Comparison of ENCODE assay signal across 9 cellular contexts in the genomic region with DNA sequence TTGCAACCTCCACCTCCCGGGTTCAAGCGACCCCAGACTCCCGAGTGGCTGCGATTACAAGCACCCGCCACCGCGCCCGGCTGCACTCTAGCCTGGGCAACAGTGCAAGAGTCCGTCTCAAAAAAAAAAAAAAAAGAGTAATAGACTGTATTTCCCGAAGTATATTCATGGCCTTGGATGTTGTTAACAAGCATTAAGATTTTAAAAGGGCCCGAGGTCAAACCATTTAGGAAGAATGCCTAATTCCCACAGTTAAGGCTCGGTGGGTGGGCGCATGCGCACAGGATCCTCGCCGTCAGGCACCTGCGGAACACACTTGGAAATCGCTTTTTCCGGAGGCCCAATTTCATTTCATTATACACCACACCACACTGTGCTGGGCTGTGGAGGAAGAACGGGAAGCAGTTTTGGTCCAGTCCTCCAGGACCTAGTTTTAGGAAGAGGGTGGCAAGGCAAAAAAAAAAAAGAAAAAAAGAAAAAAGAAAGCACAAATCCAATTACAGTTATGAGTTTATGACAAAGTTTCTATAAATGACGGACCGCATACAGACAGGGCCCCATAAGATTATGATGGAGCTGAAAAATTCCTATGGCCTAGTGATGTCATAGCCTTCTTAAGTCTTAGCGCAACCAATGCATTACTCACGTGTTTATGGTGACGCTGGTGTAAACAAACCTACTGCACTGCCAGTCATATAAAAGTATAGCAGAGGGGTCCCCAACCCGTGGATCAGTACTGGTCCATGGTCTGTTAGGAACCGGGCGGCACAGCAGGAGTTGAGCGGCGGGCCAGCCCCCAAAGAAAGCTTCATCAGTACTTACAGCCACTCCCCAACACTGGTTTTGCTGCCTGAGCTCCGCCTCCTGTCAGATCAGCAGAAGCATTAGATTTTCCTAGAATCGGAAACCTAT. TPM values are rescaled to one million over a fixed set of nuclear protein-coding genes. Genes with fewer than 3 reads are reported as not detected.
DNase-seq lines count a peak whose midpoint lies in the region; ATAC-seq, FAIRE-seq and TF ChIP-seq lines count a peak whose summit lies in the region.
"Had no signal": no experiment of that assay in that cellular context is flagged by ENCODE, and none has a peak within 500 bp of the region (broad histone marks: within the 10 kb centered on the region; RNA-seq: fewer than 3 reads in every experiment).

No MANE protein-coding gene starts in this region.

- H3K36me3 ChIP-seq in ACC112 (ENCODE audit: insufficient read depth, low read length), result no peaks in the 10 kb centered on the region
- H3K36me3 ChIP-seq in HepG2 (replicated peaks in 1 of 2; ENCODE audit: control insufficient read depth in 1 of 2, insufficient read depth in 2 of 2, low read length in 2 of 2), result no peaks in the 10 kb centered on the region

- no peak overlapping the region for H3K27ac Mint-ChIP-seq in stimulated activated naive B cell treated with anti-CD40 and anti-IgM and Interleukin-4, amounts not matched to agents 10 μg/mL and 1 μg/mL and 100 μg/mL, for 72 hours

- TF ChIP-seq RAD21 in HepG2 (CRISPR knock-in tag; IDR thresholded peaks at IDR 0.05), result no peak

- H3K4me1 ChIP-seq in ACC112 (ENCODE audit: control insufficient read depth, insufficient read depth, low read length, unreplicated experiment) (peaks cover 36% of the 10 kb centered on the region), HepG2 (ENCODE audit: insufficient read depth, low read length) (peaks cover 10% of the 10 kb centered on the region; the same call in 1 of the 2 replicates)

- no peak for FAIRE-seq in HepG2 (lab: Jason Lieb, UNC)
- FAIRE-seq: colon had no signal

- peaks cover 12% of the 10 kb centered on the region in 2 donors for H3K4me1 Mint-ChIP-seq in stimulated activated naive B cell treated with anti-CD40 and anti-IgM and Interleukin-4, amounts not matched to agents 10 μg/mL and 1 μg/mL and 100 μg/mL, for 72 hours

- in situ Hi-C loops in GM13976 (cut with MboI; ENCODE audit: low sequenced_read_pairs, unreplicated experiment), result no loop called here
- in situ Hi-C loops in HepG2 (cut with HindIII; ENCODE audit: extremely low pct_ligation_motif_present, low pct_unique_long_range_greater_than_20kb), result no loop called here

- peak overlapping the region; percentile 90 for H3K4me3 Mint-ChIP-seq in stimulated activated naive B cell treated with anti-CD40 and anti-IgM and Interleukin-4, amounts not matched to agents 10 μg/mL and 1 μg/mL and 100 μg/mL, for 72 hours

- peaks cover 4 to 6% of the 10 kb centered on the region in 2 donors for H3K27me3 Mint-ChIP-seq in stimulated activated naive B cell treated with anti-CD40 and anti-IgM and Interleukin-4, amounts not matched to agents 10 μg/mL and 1 μg/mL and 100 μg/mL, for 72 hours

- no TSS peak for BruUV-seq in HepG2 (replicated peaks; lab: Mats Ljungman, UMichigan)

- no peaks in the 10 kb centered on the region for H3K36me3 Mint-ChIP-seq in stimulated activated naive B cell treated with anti-CD40 and anti-IgM and Interleukin-4, amounts not matched to agents 10 μg/mL and 1 μg/mL and 100 μg/mL, for 72 hours

- TF ChIP-seq EP300 in HepG2 (IDR thresholded peaks at IDR 0.05; ENCODE audit: low read depth in 2 of 2, low read length in 2 of 2) (no peak), HepG2 (CRISPR knock-in tag; IDR thresholded peaks at IDR 0.05; ENCODE audit: borderline replicate concordance) (no peak)

- H2AFZ ChIP-seq in ACC112 (ENCODE audit: low read length, unreplicated experiment) (no peak overlapping the region), HepG2 (ENCODE audit: low read length) (no peak overlapping the region)

- TF ChIP-seq CTCF in GM13976 (IDR thresholded peaks at IDR 0.05; ENCODE audit: borderline replicate concordance, control extremely low read depth, extremely low read depth, insufficient read depth, missing control alignments), result no peak
- TF ChIP-seq CTCF in HepG2 (CRISPR knock-in tag; IDR thresholded peaks at IDR 0.05), result no peak

- peak overlapping the region; percentile 58 for H3K4me2 ChIP-seq in HepG2 (ENCODE audit: low read depth, low read length)

- peak; percentile 69 for ATAC-seq in SK-N-SH treated with all-trans-retinoic acid at 6 μM for 48 hours
- peak; percentile 27; the same call in 1 of the 3 replicates for ATAC-seq in HepG2
- peak; percentile 73 to 74 for ATAC-seq in stimulated activated naive B cell treated with anti-CD40 and anti-IgM and Interleukin-4, amounts not matched to agents 10 μg/mL and 1 μg/mL and 100 μg/mL, for 72 hours (replicated peaks)
- ATAC-seq in HG03469 (IDR thresholded peaks at IDR 0.05; ENCODE audit: unreplicated experiment), result no peak
- no peak for ATAC-seq in GM21825 (IDR thresholded peaks at IDR 0.05; ENCODE audit: unreplicated experiment)

- no peaks in the 10 kb centered on the region for H4K20me1 ChIP-seq in HepG2 (ENCODE audit: insufficient read depth, low read length)

- no peaks in the 10 kb centered on the region for H3K9me3 ChIP-seq in HepG2 (ENCODE audit: low read length)

- TF ChIP-seq POLR2A in HepG2 (IDR thresholded peaks at IDR 0.05; ENCODE audit: insufficient read depth in 1 of 2, low read depth in 2 of 2, low read length in 2 of 2), result no peak

- H3K27ac ChIP-seq in ACC112 (ENCODE audit: low read depth, low read length) (no peak overlapping the region), HepG2 (ENCODE audit: extremely low read length, insufficient read depth, low read length) (no peak overlapping the region)

- DNase-seq in GM13976 (ENCODE audit: low spot score) (peak; percentile 68), cerebellar cortex (ENCODE audit: low spot score) (peak; percentile 55), HepG2 (ENCODE audit: low spot score) (no peak)
- no peak for DNase-seq in stimulated activated naive B cell treated with anti-CD40 and anti-IgM and Interleukin-4, amounts not matched to agents 10 μg/mL and 1 μg/mL and 100 μg/mL, for 72 hours

- H3K9ac ChIP-seq in HepG2 (ENCODE audit: insufficient read depth, low read depth, low read length), result no peak overlapping the region

- H3K9me3 Mint-ChIP-seq in stimulated activated naive B cell treated with anti-CD40 and anti-IgM and Interleukin-4, amounts not matched to agents 10 μg/mL and 1 μg/mL and 100 μg/mL, for 72 hours, result no peaks in the 10 kb centered on the region

- POLR2A ChIA-PET in HepG2 (lab: Yijun Ruan, JAX), result no interaction called here

- H3K4me3 ChIP-seq in ACC112 (ENCODE audit: low read depth, low read length), result peak overlapping the region; percentile 28; the same call in 1 of the 2 replicates
- peak overlapping the region; percentile 31 to 41 (median 40); a peak in 5 of 6 replicates for H3K4me3 ChIP-seq in HepG2 (replicated peaks in 1 of 3; ENCODE audit: insufficient read depth in 1 of 3, low read depth in 2 of 3, low read length in 3 of 3)

- CTCF ChIA-PET in HepG2 (lab: Yijun Ruan, JAX; ENCODE audit: low intra/inter-chr PET ratio, low total read pairs), result no interaction called here

- 36% methylated on average over 32 of the region's 32 CpGs for WGBS in HepG2 (ENCODE audit: low lambda C conversion rate)

- H3K79me2 ChIP-seq in ACC112 (ENCODE audit: control insufficient read depth, insufficient read depth, low read length, unreplicated experiment) (no peaks in the 10 kb centered on the region), HepG2 (ENCODE audit: insufficient read depth, low read length) (no peaks in the 10 kb centered on the region)

- intact Hi-C loops in HepG2 (cut with micrococcal nuclease; ENCODE audit: unreplicated experiment), result no loop called here

- H3K27me3 ChIP-seq in ACC112 (ENCODE audit: insufficient read depth, low read length) (no peaks in the 10 kb centered on the region), HepG2 (ENCODE audit: control insufficient read depth in 1 of 2, insufficient read depth in 2 of 2, low read length in 2 of 2) (peaks cover 0 to 4% of the 10 kb centered on the region in 2 experiments; a peak in 3 of 5 replicates)

TF ChIP-seq in SK-N-SH treated with all-trans-retinoic acid at 6 μM for 48 hours, 23 proteins besides CTCF, POLR2A, EP300 and RAD21 (continues in another document):
- TF ChIP-seq BACH2 (CRISPR knock-in tag; IDR thresholded peaks at IDR 0.05; ENCODE audit: borderline replicate concordance), result no peak
- no peak for TF ChIP-seq ESRRG (CRISPR knock-in tag; IDR thresholded peaks at IDR 0.05)

TF ChIP-seq in HepG2, 621 proteins besides CTCF, POLR2A, EP300 and RAD21 (continues in another document):
- no peak for TF ChIP-seq ZFX (CRISPR knock-in tag; IDR thresholded peaks at IDR 0.05; ENCODE audit: low read depth)
- TF ChIP-seq AKAP8 (CRISPR knock-in tag; IDR thresholded peaks at IDR 0.05), result no peak
- TF ChIP-seq PHF8 (CRISPR knock-in tag; IDR thresholded peaks at IDR 0.05), result no peak
- TF ChIP-seq ZNF256 (CRISPR knock-in tag; conservative IDR thresholded peaks at IDR 0.05), result no peak

RNA-seq across cellular contexts. Expression of a gene that starts 38.2 kb away (rescaled TPM):
- 221 and 312 TPM in 2 replicates for total RNA-seq in HepG2 (2016; rRNA removed; fragmentation: Illumina TruSeq; extraction: Trizol)
- 48.7 and 49.7 TPM in 2 replicates for total RNA-seq in HepG2 (2016; cell fraction: cytosol; rRNA removed; fragmentation: Illumina TruSeq; extraction: Trizol; ENCODE audit: low read depth)
- 221 and 332 TPM in 2 replicates for total RNA-seq in HepG2 (2016; cell fraction: insoluble cytoplasmic fraction; rRNA removed; fragmentation: Illumina TruSeq; extraction: Trizol)
- total RNA-seq in HepG2 (2016; cell fraction: membrane; rRNA removed; fragmentation: Illumina TruSeq; extraction: Trizol), result 115 and 120 TPM in 2 replicates
- 113 and 117 TPM in 2 replicates for total RNA-seq in HepG2 (2016; cell fraction: nucleus; rRNA removed; fragmentation: Illumina TruSeq; extraction: Trizol)
- 244 and 320 TPM in 2 replicates for polyA plus RNA-seq in HepG2 (2011; rRNA removed)
- 305 and 322 TPM in 2 replicates for polyA plus RNA-seq in HepG2 (2011; cell fraction: cytosol; rRNA removed)
- polyA plus RNA-seq in HepG2 (2011; cell fraction: nucleus; rRNA removed), result 46.1 and 49.0 TPM in 2 replicates
- 222 and 335 TPM in 2 replicates for polyA plus RNA-seq in HepG2 (2012)
- 115 and 127 TPM in 2 replicates for polyA plus RNA-seq in HepG2 (2016; cell fraction: cytosol; fragmentation: Illumina TruSeq; extraction: Trizol; ENCODE audit: low read depth)
- 671 and 752 TPM in 2 replicates for polyA plus RNA-seq in HepG2 (2016; cell fraction: insoluble cytoplasmic fraction; fragmentation: Illumina TruSeq; extraction: Trizol; ENCODE audit: low read depth)
- polyA plus RNA-seq in HepG2 (2016; cell fraction: membrane; fragmentation: Illumina TruSeq; extraction: Trizol; ENCODE audit: low read depth), result 212 and 224 TPM in 2 replicates
- polyA plus RNA-seq in HepG2 (2016; cell fraction: nucleus; fragmentation: Illumina TruSeq; extraction: Trizol; ENCODE audit: insufficient read depth, low read depth), result 301 and 310 TPM in 2 replicates
- 36.8 and 90.2 TPM in 2 replicates for polyA minus RNA-seq in HepG2 (2011; rRNA and poly(A)+ RNA removed; ENCODE audit: low replicate concordance)
- polyA minus RNA-seq in HepG2 (2011; cell fraction: cytosol; rRNA and poly(A)+ RNA removed), result 57.0 and 59.4 TPM in 2 replicates
- polyA minus RNA-seq in HepG2 (2011; cell fraction: nucleus; rRNA and poly(A)+ RNA removed), result 29.9 and 35.4 TPM in 2 replicates

Comparison
In these comparisons a context has a peak if more than half of its experiments do, and no peak if none do; other contexts are left out.
1. DNase-seq: peak in GM13976 (single experiment) and cerebellar cortex (single experiment); none in HepG2 (single experiment) and stimulated activated naive B cell treated with anti-CD40 and anti-IgM and Interleukin-4, amounts not matched to agents 10 μg/mL and 1 μg/mL and 100 μg/mL, for 72 hours (single experiment).
2. ATAC-seq: peak in SK-N-SH treated with all-trans-retinoic acid at 6 μM for 48 hours (single experiment), HepG2 (single experiment) and stimulated activated naive B cell treated with anti-CD40 and anti-IgM and Interleukin-4, amounts not matched to agents 10 μg/mL and 1 μg/mL and 100 μg/mL, for 72 hours (2 of 2); none in HG03469 (single experiment) and GM21825 (single experiment).